1 cellular context compared by ENCODE assay signal in the genomic region with DNA sequence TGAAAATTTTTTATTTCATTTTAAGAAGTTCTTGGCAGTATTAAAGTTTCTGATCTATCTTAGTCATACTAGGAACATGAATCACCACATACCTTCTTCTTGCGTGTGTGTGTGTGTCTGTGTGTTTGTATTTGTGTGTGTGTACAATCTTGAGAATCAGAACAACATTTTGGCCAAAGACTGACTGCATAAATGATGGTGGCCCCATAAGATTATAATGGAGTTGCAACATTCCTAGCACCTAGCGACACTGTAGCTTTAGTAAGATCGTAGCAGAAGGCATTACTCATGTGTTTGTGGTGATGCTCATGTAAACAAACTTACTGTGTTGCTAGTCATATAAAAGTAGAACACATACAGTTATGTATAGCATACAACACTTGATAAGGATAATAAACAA.
TF ChIP-seq lines count a peak whose summit lies in the region.

No MANE protein-coding gene starts in this region.

TF ChIP-seq in K562, 482 proteins besides CTCF, POLR2A, EP300 and RAD21 (continued from another document):
- TF ChIP-seq, protein P1, sequence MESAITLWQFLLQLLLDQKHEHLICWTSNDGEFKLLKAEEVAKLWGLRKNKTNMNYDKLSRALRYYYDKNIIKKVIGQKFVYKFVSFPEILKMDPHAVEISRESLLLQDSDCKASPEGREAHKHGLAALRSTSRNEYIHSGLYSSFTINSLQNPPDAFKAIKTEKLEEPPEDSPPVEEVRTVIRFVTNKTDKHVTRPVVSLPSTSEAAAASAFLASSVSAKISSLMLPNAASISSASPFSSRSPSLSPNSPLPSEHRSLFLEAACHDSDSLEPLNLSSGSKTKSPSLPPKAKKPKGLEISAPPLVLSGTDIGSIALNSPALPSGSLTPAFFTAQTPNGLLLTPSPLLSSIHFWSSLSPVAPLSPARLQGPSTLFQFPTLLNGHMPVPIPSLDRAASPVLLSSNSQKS (CRISPR knock-in tag; IDR thresholded peaks at IDR 0.05), result no peak
- no peak for TF ChIP-seq TCF7 (IDR thresholded peaks at IDR 0.05; ENCODE audit: borderline replicate concordance)
- no peak for TF ChIP-seq CHD4 (IDR thresholded peaks at IDR 0.05; ENCODE audit: insufficient read depth, insufficient replicate concordance, low read depth, low read length, poor library complexity, severe bottlenecking)
- TF ChIP-seq, protein P2, sequence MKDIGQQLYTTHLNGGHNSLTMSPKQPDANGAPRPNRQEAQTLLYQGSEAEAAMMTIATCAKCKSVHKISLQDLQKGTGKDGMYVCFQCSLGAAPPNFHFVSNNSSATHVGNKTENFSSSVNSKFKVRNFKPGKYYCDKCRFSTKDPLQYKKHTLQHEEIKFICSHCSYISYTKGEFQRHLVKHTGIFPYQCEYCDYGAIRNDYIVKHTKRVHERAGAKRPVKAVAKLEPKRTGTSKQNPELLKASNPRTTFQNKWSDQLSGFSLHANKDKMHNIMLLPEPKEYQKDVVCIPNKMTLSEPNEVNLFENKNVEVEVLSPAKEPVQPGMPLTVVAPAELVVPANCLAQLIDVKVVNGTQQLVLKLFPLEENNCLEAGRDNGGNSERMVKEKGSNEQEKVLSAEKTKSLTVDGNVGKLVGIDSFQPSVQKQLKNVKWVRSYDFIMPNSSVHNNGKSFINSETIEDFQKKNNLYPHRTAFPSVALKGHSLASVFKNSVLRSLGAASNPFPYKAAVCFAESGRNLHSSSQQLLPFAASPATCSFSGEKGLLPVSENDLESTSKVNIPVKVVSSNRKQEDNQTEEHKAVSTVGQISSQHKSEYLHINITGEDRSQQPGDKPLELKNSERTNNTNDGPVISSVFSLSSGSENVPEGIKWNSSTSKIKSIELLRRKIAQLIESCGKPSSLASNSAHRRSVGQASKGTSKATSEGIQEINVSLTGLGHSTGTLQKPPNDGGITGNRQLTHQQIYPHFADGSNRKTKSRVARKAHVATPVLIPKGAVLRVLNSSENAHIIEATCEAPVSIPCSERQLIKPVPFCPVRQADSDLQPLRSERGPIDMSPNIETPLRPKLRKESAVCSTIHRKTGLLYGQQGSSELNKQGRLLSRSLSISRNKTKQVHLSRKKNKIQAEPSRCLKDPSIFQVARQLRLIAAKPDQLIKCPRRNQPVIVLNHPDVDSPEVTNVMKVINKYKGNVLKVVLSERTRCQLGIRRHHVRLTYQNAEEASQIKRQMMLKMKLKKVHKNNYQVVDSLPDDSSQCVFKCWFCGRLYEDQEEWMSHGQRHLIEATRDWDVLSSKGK (CRISPR knock-in tag; IDR thresholded peaks at IDR 0.05), result no peak
